Comparison of ENCODE assay signal across 8 cellular contexts in the genomic region with DNA sequence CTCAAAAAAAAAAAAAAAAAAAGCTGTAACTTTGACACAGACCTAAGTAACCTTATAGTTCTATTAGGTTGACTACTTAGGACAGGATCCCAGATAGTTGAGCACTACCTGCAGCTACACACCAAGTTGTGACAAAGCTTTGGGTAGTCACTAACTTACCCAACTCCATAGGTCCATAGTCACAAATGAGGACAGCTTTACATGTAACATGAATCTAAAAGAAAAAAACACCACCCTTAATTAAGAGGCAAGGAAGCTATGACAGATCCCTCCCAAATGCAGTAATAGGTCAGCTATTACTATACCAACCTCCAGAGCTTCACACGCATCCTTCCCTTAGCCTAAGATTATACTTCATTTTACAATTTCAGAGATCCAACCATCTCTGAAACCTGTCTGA. TPM values are rescaled to one million over a fixed set of nuclear protein-coding genes. Genes with fewer than 3 reads are reported as not detected.
A peak's percentile ranks its signal among the peaks of the same experiment; 100 is the strongest.
DNase-seq lines count a peak whose midpoint lies in the region; ATAC-seq and TF ChIP-seq lines count a peak whose summit lies in the region.

No MANE protein-coding gene starts in this region.

- no peaks in the 10 kb centered on the region for H3K9me3 Mint-ChIP-seq in activated naive CD4-positive, alpha-beta T cell treated with anti-CD3 and anti-CD28 coated beads, Interleukin-2, amount 50 U/mL, for 24 hours
- H3K9me3 Mint-ChIP-seq in activated CD8-positive, alpha-beta T cell treated with anti-CD3 and anti-CD28 coated beads, Interleukin-2, amount 10 ng/mL, durations not matched to agents 7 days and 5 days (ENCODE audit: insufficient read depth) = no peaks in the 10 kb centered on the region

- H3K9me3 ChIP-seq in iPS-18a (ENCODE audit: control insufficient read depth, low read depth, low read length) (no peaks in the 10 kb centered on the region), vagina (no peaks in the 10 kb centered on the region)

- H3K27me3 ChIP-seq in iPS-18a (ENCODE audit: control insufficient read depth, insufficient read depth, low read length) = peaks cover 7% of the 10 kb centered on the region
- no peaks in the 10 kb centered on the region for H3K27me3 ChIP-seq in vagina

- H3K4me3 ChIP-seq in iPS-18a (ENCODE audit: low read length) (peak overlapping the region; percentile 95), vagina (no peak overlapping the region)

- H3K4me1 Mint-ChIP-seq in activated naive CD4-positive, alpha-beta T cell treated with anti-CD3 and anti-CD28 coated beads, Interleukin-2, amount 50 U/mL, for 24 hours = peaks cover 26% of the 10 kb centered on the region
- peaks cover 36% of the 10 kb centered on the region for H3K4me1 Mint-ChIP-seq in activated CD8-positive, alpha-beta T cell treated with anti-CD3 and anti-CD28 coated beads, Interleukin-2, amount 10 ng/mL, durations not matched to agents 7 days and 5 days (ENCODE audit: low read depth)

- intact Hi-C loops in vagina (cut with DNase I) = no loop called here

- POLR2A ChIA-PET in activated CD8-positive, alpha-beta T cell treated with anti-CD3 and anti-CD28 coated beads, Interleukin-2, amount 10 ng/mL, durations not matched to agents 7 days and 5 days (lab: Charles Lee) = interaction anchor here (0.6 to 5.7 kb wide), 12 partner anchors 9 to 377 kb away, joined by 3 to 97 read pairs (median 4); a partner anchor contains a TSS

- H3K27ac ChIP-seq in iPS-18a (ENCODE audit: low read length) (no peak overlapping the region), vagina (peak overlapping the region; percentile 2)

- no peak for TF ChIP-seq CTCF in vagina (IDR thresholded peaks at IDR 0.05)

- ATAC-seq in activated CD8-positive, alpha-beta T cell treated with anti-CD3 and anti-CD28 coated beads, Interleukin-2, amount 10 ng/mL, durations not matched to agents 7 days and 5 days = no peak
- no peak for ATAC-seq in HG02678 (IDR thresholded peaks at IDR 0.05; ENCODE audit: unreplicated experiment)
- no peak for ATAC-seq in GM21381 (IDR thresholded peaks at IDR 0.05; ENCODE audit: unreplicated experiment)

- no peaks in the 10 kb centered on the region for H3K27me3 Mint-ChIP-seq in activated naive CD4-positive, alpha-beta T cell treated with anti-CD3 and anti-CD28 coated beads, Interleukin-2, amount 50 U/mL, for 24 hours
- H3K27me3 Mint-ChIP-seq in activated CD8-positive, alpha-beta T cell treated with anti-CD3 and anti-CD28 coated beads, Interleukin-2, amount 10 ng/mL, durations not matched to agents 7 days and 5 days (ENCODE audit: low read depth) = no peaks in the 10 kb centered on the region

- TF ChIP-seq POLR2A in vagina (IDR thresholded peaks at IDR 0.05) = no peak

- H3K4me1 ChIP-seq in iPS-18a (ENCODE audit: control insufficient read depth, low read depth, low read length) (peaks cover 10% of the 10 kb centered on the region), vagina (peaks cover 37% of the 10 kb centered on the region)

- peak overlapping the region; percentile 97 for H3K27ac Mint-ChIP-seq in activated naive CD4-positive, alpha-beta T cell treated with anti-CD3 and anti-CD28 coated beads, Interleukin-2, amount 50 U/mL, for 24 hours
- peak overlapping the region; percentile 94 for H3K27ac Mint-ChIP-seq in activated CD8-positive, alpha-beta T cell treated with anti-CD3 and anti-CD28 coated beads, Interleukin-2, amount 10 ng/mL, durations not matched to agents 7 days and 5 days

- H3K4me3 Mint-ChIP-seq in activated naive CD4-positive, alpha-beta T cell treated with anti-CD3 and anti-CD28 coated beads, Interleukin-2, amount 50 U/mL, for 24 hours = peak overlapping the region; percentile 98
- H3K4me3 Mint-ChIP-seq in activated CD8-positive, alpha-beta T cell treated with anti-CD3 and anti-CD28 coated beads, Interleukin-2, amount 10 ng/mL, durations not matched to agents 7 days and 5 days = peak overlapping the region; percentile 94

- no peak for DNase-seq in activated naive CD4-positive, alpha-beta T cell treated with Interleukin-2 at 50 U/mL for 16 hours
- no peak for DNase-seq in activated CD8-positive, alpha-beta T cell treated with anti-CD3 and anti-CD28 coated beads, Interleukin-2, amount 10 ng/mL, durations not matched to agents 7 days and 5 days
- DNase-seq in vagina (ENCODE audit: extremely low spot score in 2 of 2) = no peak
- no peak for DNase-seq in activated gamma-delta T cell treated with Interleukin-2 at 50 U/mL for 16 hours

- H3K36me3 ChIP-seq in iPS-18a (ENCODE audit: control insufficient read depth, low read depth, low read length) = peaks cover 43% of the 10 kb centered on the region
- peaks cover 0 to 46% of the 10 kb centered on the region in 2 donors for H3K36me3 ChIP-seq in vagina

- no peak overlapping the region for H3K9ac ChIP-seq in iPS-18a (ENCODE audit: low read length)

- CTCF ChIA-PET in activated CD8-positive, alpha-beta T cell treated with anti-CD3 and anti-CD28 coated beads, Interleukin-2, amount 10 ng/mL, durations not matched to agents 7 days and 5 days (lab: Charles Lee) = interaction anchor here (0.7 to 3.0 kb wide), 9 partner anchors 23 to 331 kb away, joined by 3 to 21 read pairs (median 4); a partner anchor contains a TSS

- H3K36me3 Mint-ChIP-seq in activated naive CD4-positive, alpha-beta T cell treated with anti-CD3 and anti-CD28 coated beads, Interleukin-2, amount 50 U/mL, for 24 hours = peaks cover 25% of the 10 kb centered on the region
- H3K36me3 Mint-ChIP-seq in activated CD8-positive, alpha-beta T cell treated with anti-CD3 and anti-CD28 coated beads, Interleukin-2, amount 10 ng/mL, durations not matched to agents 7 days and 5 days (ENCODE audit: low read depth) = peaks cover 54% of the 10 kb centered on the region

RNA-seq across cellular contexts. Expression of a gene that starts 12.7 kb away (rescaled TPM):
- total RNA-seq in activated CD8-positive, alpha-beta T cell treated with anti-CD3 and anti-CD28 coated beads, Interleukin-2, amount 10 ng/mL, durations not matched to agents 7 days and 5 days = not detected
- total RNA-seq in vagina = 2.5 TPM

RNA-seq across cellular contexts. Expression of a gene that starts 26.5 kb away (rescaled TPM):
- 10 to 100 TPM; 73.2 to 77.7 TPM for total RNA-seq in activated CD8-positive, alpha-beta T cell treated with anti-CD3 and anti-CD28 coated beads, Interleukin-2, amount 10 ng/mL, durations not matched to agents 7 days and 5 days
- total RNA-seq in vagina = 14.0 TPM
